29 cellular contexts compared by ENCODE assay signal in the genomic region with DNA sequence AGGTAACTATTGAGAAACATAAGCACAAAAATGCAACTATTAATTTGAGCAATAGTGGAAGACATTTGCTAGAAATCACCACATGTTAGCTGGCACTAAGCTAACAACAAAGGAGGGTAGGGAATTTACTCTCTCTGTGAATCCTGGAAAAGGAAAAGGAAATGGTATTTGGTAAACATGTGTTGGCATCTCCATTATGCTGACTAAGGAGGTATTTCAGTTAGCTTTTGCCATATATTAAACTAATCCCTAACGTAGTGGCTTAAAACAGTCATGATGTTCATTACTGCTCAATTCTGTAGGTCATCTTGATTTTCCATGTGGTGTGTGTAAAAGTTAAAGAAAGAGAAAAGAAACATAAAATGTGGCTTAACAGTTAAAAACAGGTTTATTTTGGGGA.
"Had no signal": no experiment of that assay in that cellular context is flagged by ENCODE, and none has a peak within 500 bp of the region (broad histone marks: within the 10 kb centered on the region; RNA-seq: fewer than 3 reads in every experiment).

No MANE protein-coding gene starts in this region.

- H3K9me3 ChIP-seq: colonic mucosa, esophagus muscularis mucosa, esophagus squamous epithelium, gastrocnemius medialis, gastroesophageal sphincter had no signal

- H3K27me3 ChIP-seq: colonic mucosa, dorsolateral prefrontal cortex, esophagus muscularis mucosa, esophagus squamous epithelium, foreskin keratinocyte, gastrocnemius medialis, gastroesophageal sphincter, heart left ventricle, heart right ventricle, hepatocyte had no signal

- FAIRE-seq: colon, endometrium, endothelial cell of umbilical vein, frontal cortex had no signal

- H2AFZ ChIP-seq: hepatocyte had no signal

- H3K4me1 ChIP-seq: colonic mucosa, esophagus muscularis mucosa, esophagus squamous epithelium, foreskin keratinocyte, gastrocnemius medialis, gastroesophageal sphincter, heart left ventricle, heart right ventricle had no signal

- DNase-seq: colonic mucosa; cortex of kidney; dermis blood vessel endothelial cell; dorsolateral prefrontal cortex; effector CD4-positive, alpha-beta T cell; effector CD8-positive, alpha-beta T cell; effector memory CD4-positive, alpha-beta T cell; effector memory CD8-positive, alpha-beta T cell; erythroblast; esophagus squamous epithelium; foreskin fibroblast; foreskin keratinocyte; foreskin melanocyte; gastrocnemius medialis; glutamatergic neuron; head of caudate nucleus; heart left ventricle; heart right ventricle had no signal

- H3K4me2 ChIP-seq: hepatocyte had no signal

- H3K4me3 Mint-ChIP-seq: dendritic cell treated with granulocyte-macrophage colony-stimulating factor and Interleukin-4, amounts not matched to agents 40 ng/mL and 50 ng/mL, for 4 days; effector memory CD8-positive, alpha-beta T cell had no signal

- H3K27ac ChIP-seq: colonic mucosa, coronary artery, dorsolateral prefrontal cortex, epithelial cell of prostate, esophagus muscularis mucosa, esophagus squamous epithelium, foreskin keratinocyte, gastrocnemius medialis, gastroesophageal sphincter, heart left ventricle, heart right ventricle, hepatocyte had no signal

- H3K27ac Mint-ChIP-seq: dendritic cell treated with granulocyte-macrophage colony-stimulating factor and Interleukin-4, amounts not matched to agents 40 ng/mL and 50 ng/mL, for 4 days; effector memory CD8-positive, alpha-beta T cell had no signal

- H3K27me3 Mint-ChIP-seq: dendritic cell treated with granulocyte-macrophage colony-stimulating factor and Interleukin-4, amounts not matched to agents 40 ng/mL and 50 ng/mL, for 4 days; effector memory CD8-positive, alpha-beta T cell had no signal

- H3K4me3 ChIP-seq: colonic mucosa, coronary artery, dorsolateral prefrontal cortex, esophagus muscularis mucosa, esophagus squamous epithelium, gastrocnemius medialis, gastroesophageal sphincter, heart left ventricle, heart right ventricle, hepatocyte had no signal

- H3K79me2 ChIP-seq: hepatocyte had no signal

- ATAC-seq: effector memory CD8-positive, alpha-beta T cell; esophagus mucosa; foreskin keratinocyte; gastrocnemius medialis; gastroesophageal sphincter; heart left ventricle; heart right ventricle had no signal

- H3K36me3 ChIP-seq: colonic mucosa, esophagus muscularis mucosa, esophagus squamous epithelium, gastrocnemius medialis, gastroesophageal sphincter, heart left ventricle, heart right ventricle had no signal
